ENCODE assay signal across 19 cellular contexts in the genomic region with DNA sequence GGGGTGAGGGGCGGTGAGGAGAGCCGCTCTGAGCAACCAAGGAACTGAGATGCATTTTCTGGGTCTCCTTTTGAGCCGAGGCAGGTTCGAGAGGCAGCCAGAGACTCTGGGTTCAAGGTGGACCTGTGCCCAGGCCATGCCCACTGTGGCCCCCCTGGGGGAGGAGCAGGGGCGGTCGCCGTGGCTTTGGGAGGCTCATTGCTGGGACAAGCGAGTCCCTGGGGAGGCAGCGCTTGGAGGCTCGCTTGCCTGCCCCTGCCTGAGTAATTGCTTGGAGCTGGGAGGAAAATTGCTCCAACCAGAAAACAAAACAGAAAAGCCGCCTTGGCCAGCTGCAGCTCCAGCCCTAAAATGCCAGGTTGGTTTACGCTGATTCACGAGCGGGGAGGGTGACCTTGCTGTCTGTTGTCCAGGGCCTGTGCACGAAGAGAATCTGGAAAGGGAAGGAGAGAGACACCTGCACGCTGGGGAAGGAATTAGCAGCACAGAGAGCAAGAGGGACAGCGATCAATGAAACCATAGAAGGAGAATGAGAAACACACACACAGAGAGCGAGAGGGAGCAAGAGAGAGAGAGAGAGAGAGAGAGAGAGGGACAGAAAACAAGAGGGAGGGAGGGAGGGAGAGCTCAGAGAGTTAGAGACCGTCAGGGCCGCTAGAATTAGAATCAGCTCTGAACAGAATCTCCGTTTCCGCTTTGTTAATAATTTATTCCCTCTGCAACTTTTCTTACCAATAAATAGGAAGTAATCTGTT. TPM values are rescaled to one million over a fixed set of nuclear protein-coding genes. Genes with fewer than 3 reads are reported as not detected.
A peak's percentile ranks its signal among the peaks of the same experiment; 100 is the strongest.
DNase-seq lines count a peak whose midpoint lies in the region; TF ChIP-seq lines count a peak whose summit lies in the region.
"Had no signal": no experiment of that assay in that cellular context is flagged by ENCODE, and none has a peak within 500 bp of the region (broad histone marks: within the 10 kb centered on the region; RNA-seq: fewer than 3 reads in every experiment).

No MANE protein-coding gene starts in this region.

- H3K4me3 Mint-ChIP-seq in progenitor cell of endocrine pancreas (ENCODE audit: low read depth) = peak overlapping the region; percentile 32
- no peak overlapping the region for H3K4me3 Mint-ChIP-seq in immature natural killer cell
- H3K4me3 Mint-ChIP-seq: activated CD8-positive, alpha-beta T cell treated with anti-CD3 and anti-CD28 coated beads for 36 hours; activated T-helper 1 cell treated with anti-CD3 and anti-CD28 coated beads, Interleukin-12 subunit alpha, Interleukin-12 subunit beta, Interleukin-2, Interleukin-4 antibody, amounts not matched to agents 30 ng/mL and 10 ng/mL and 1 ng/mL, durations not matched to agents 14 hours and 24 hours and 36 hours; CD4-positive, alpha-beta T cell had no signal

- H3K9me2 ChIP-seq in OCI-LY7 (ENCODE audit: insufficient read depth, low read length) = no peaks in the 10 kb centered on the region

- H3K4me2 ChIP-seq in OCI-LY7 (ENCODE audit: low read length) = no peak overlapping the region

- no peaks in the 10 kb centered on the region; the same call in 1 of the 2 replicates for H4K20me1 ChIP-seq in OCI-LY7 (ENCODE audit: insufficient read depth, low read length)

- H3K36me3 ChIP-seq in OCI-LY7 (ENCODE audit: insufficient read depth, low read length) = no peaks in the 10 kb centered on the region
- H3K36me3 ChIP-seq: suprapubic skin had no signal

- H3K4me1 Mint-ChIP-seq in progenitor cell of endocrine pancreas (ENCODE audit: low read depth) (peaks cover 20% of the 10 kb centered on the region), immature natural killer cell (no peaks in the 10 kb centered on the region)

- no peak overlapping the region for H3K4me3 ChIP-seq in OCI-LY7 (ENCODE audit: low read depth, low read length, poor library complexity, severe bottlenecking)
- H3K4me3 ChIP-seq: GM12878, psoas muscle, suprapubic skin had no signal

- no TSS peak for BruUV-seq in OCI-LY7 (replicated peaks; lab: Mats Ljungman, UMichigan)

- H3K79me2 ChIP-seq in OCI-LY7 (ENCODE audit: insufficient read depth, low read depth, low read length) = no peaks in the 10 kb centered on the region

- H3K27ac Mint-ChIP-seq in progenitor cell of endocrine pancreas (peak overlapping the region; percentile 19), immature natural killer cell (no peak overlapping the region)
- H3K27ac Mint-ChIP-seq: activated CD8-positive, alpha-beta T cell treated with anti-CD3 and anti-CD28 coated beads for 36 hours; activated T-helper 1 cell treated with anti-CD3 and anti-CD28 coated beads, Interleukin-12 subunit alpha, Interleukin-12 subunit beta, Interleukin-2, Interleukin-4 antibody, amounts not matched to agents 30 ng/mL and 10 ng/mL and 1 ng/mL, durations not matched to agents 14 hours and 24 hours and 36 hours; CD4-positive, alpha-beta T cell had no signal

- H3K27me3 Mint-ChIP-seq in progenitor cell of endocrine pancreas = peaks cover 13% of the 10 kb centered on the region
- peaks cover 0 to 1% (median 0%) of the 10 kb centered on the region in 3 donors for H3K27me3 Mint-ChIP-seq in immature natural killer cell (ENCODE audit: low read depth in 3 of 3)

- intact Hi-C loops in OCI-LY7 (cut with micrococcal nuclease; ENCODE audit: unreplicated experiment) = no loop called here

- no peaks in the 10 kb centered on the region for H3K9me3 ChIP-seq in OCI-LY7 (ENCODE audit: low read length)
- H3K9me3 ChIP-seq: psoas muscle, suprapubic skin had no signal

- CTCF ChIA-PET in OCI-LY7 (lab: Charles Lee; ENCODE audit: unreplicated experiment) = no interaction called here

- POLR2A ChIA-PET in OCI-LY7 (lab: Charles Lee) = no interaction called here

- no peaks in the 10 kb centered on the region for H3K9me3 Mint-ChIP-seq in progenitor cell of endocrine pancreas (ENCODE audit: low read depth)
- H3K9me3 Mint-ChIP-seq in immature natural killer cell = no peaks in the 10 kb centered on the region
- H3K9me3 Mint-ChIP-seq: activated CD8-positive, alpha-beta T cell treated with anti-CD3 and anti-CD28 coated beads for 36 hours; activated T-helper 1 cell treated with anti-CD3 and anti-CD28 coated beads, Interleukin-12 subunit alpha, Interleukin-12 subunit beta, Interleukin-2, Interleukin-4 antibody, amounts not matched to agents 30 ng/mL and 10 ng/mL and 1 ng/mL, durations not matched to agents 14 hours and 24 hours and 36 hours; CD4-positive, alpha-beta T cell had no signal

- H2AFZ ChIP-seq in OCI-LY7 (ENCODE audit: low read length) = no peak overlapping the region

- no peaks in the 10 kb centered on the region for H3K4me1 ChIP-seq in OCI-LY7 (ENCODE audit: insufficient read depth, low read length, poor library complexity, severe bottlenecking)
- H3K4me1 ChIP-seq: psoas muscle, suprapubic skin had no signal

- TF ChIP-seq CTCF in progenitor cell of endocrine pancreas (IDR thresholded peaks at IDR 0.05; ENCODE audit: unreplicated experiment) (no peak), OCI-LY7 (conservative IDR thresholded peaks at IDR 0.05; ENCODE audit: low read length) (no peak)

- peak; percentile 33 for DNase-seq in DMS 273 (lab: John Stamatoyannopoulos, UW; ENCODE audit: unreplicated experiment)
- DNase-seq in DMS 273 treated with DMSO at 0.1 percent for 48 hours (lab: John Stamatoyannopoulos, UW) = no peak
- peak; percentile 31 for DNase-seq in NCI-H2227 treated with DMSO at 0.1 percent for 48 hours (lab: John Stamatoyannopoulos, UW)
- DNase-seq in fibroblast of peridontal ligament (ENCODE audit: extremely low read depth) = peak; percentile 16
- no peak for DNase-seq in progenitor cell of endocrine pancreas (ENCODE audit: low spot score, unreplicated experiment)
- DNase-seq in immature natural killer cell = no peak
- no peak for DNase-seq in OCI-LY7 (ENCODE audit: low spot score)
- no peak for DNase-seq in activated CD4-positive, alpha-beta T cell treated with anti-CD3 and anti-CD28 coated beads, Interleukin-2, amount 50 U/mL, for 4 hours
- DNase-seq: activated CD8-positive, alpha-beta T cell treated with anti-CD3 and anti-CD28 coated beads for 36 hours; CD4-positive, alpha-beta T cell; cerebellar nuclear complex; HCEC 1CT; kidney; psoas muscle had no signal

- H3K27ac ChIP-seq in OCI-LY7 (ENCODE audit: low read depth, low read length, poor library complexity, severe bottlenecking) = no peak overlapping the region
- H3K27ac ChIP-seq: 22Rv1, epithelial cell of prostate, psoas muscle, suprapubic skin had no signal

- H3K36me3 Mint-ChIP-seq in progenitor cell of endocrine pancreas (ENCODE audit: insufficient read depth) = no peaks in the 10 kb centered on the region
- H3K36me3 Mint-ChIP-seq in immature natural killer cell = no peaks in the 10 kb centered on the region

RNA-seq across cellular contexts. Expression of a gene that starts 25.3 kb away (rescaled TPM):
- total RNA-seq in progenitor cell of endocrine pancreas = 2.4 TPM in 2 replicates
- polyA plus RNA-seq in immature natural killer cell = under 1 TPM; 0.27 to 0.94 (median 0.62) TPM
- 5.4 and 7.5 TPM in 2 replicates for total RNA-seq in OCI-LY7 (2014; rRNA removed; shearing (Covaris generic))
- 1.9 and 3.2 TPM in 2 replicates for total RNA-seq in OCI-LY7 (2022)

Comparison
In these comparisons a context has a peak if more than half of its experiments do, and no peak if none do; other contexts are left out.
1. DNase-seq: peak in DMS 273 (single experiment), NCI-H2227 treated with DMSO at 0.1 percent for 48 hours (single experiment) and fibroblast of peridontal ligament (single experiment); none in DMS 273 treated with DMSO at 0.1 percent for 48 hours (single experiment), progenitor cell of endocrine pancreas (single experiment), immature natural killer cell (0 of 3), OCI-LY7 (single experiment) and activated CD4-positive, alpha-beta T cell treated with anti-CD3 and anti-CD28 coated beads, Interleukin-2, amount 50 U/mL, for 4 hours (0 of 2).